ENCODE assay signal across 20 cellular contexts in genomic region chr10:326894-327635, GRCh38.
DNase-seq lines count a peak whose midpoint lies in the region; TF ChIP-seq lines count a peak whose summit lies in the region.
"Had no signal": no experiment of that assay in that cellular context is flagged by ENCODE, and none has a peak within 500 bp of the region (broad histone marks: within the 10 kb centered on the region; RNA-seq: fewer than 3 reads in every experiment).

No MANE protein-coding gene starts in this region.

- H3K4me3 Mint-ChIP-seq in CD14-positive monocyte, result no peak overlapping the region
- H3K4me3 Mint-ChIP-seq in type B pancreatic cell, result no peak overlapping the region
- no peak overlapping the region for H3K4me3 Mint-ChIP-seq in glutamatergic neuron (ENCODE audit: unreplicated experiment)
- H3K4me3 Mint-ChIP-seq in CD4-positive, alpha-beta memory T cell, result peak overlapping the region in 1 of 8 donors; percentile 4
- H3K4me3 Mint-ChIP-seq: CD8-positive, alpha-beta memory T cell; HFFc6 had no signal

- no peaks in the 10 kb centered on the region for H3K9me3 ChIP-seq in CD4-positive, alpha-beta memory T cell (ENCODE audit: control insufficient read depth in 1 of 2, low read length in 2 of 2)
- H3K9me3 ChIP-seq: BLaER1 had no signal

- H3K4me1 Mint-ChIP-seq in CD14-positive monocyte, result peaks cover 11% of the 10 kb centered on the region
- H3K4me1 Mint-ChIP-seq in type B pancreatic cell (ENCODE audit: unreplicated experiment), result peaks cover 13% of the 10 kb centered on the region
- peaks cover 1% of the 10 kb centered on the region for H3K4me1 Mint-ChIP-seq in glutamatergic neuron (ENCODE audit: low read depth, unreplicated experiment)
- H3K4me1 Mint-ChIP-seq in CD4-positive, alpha-beta memory T cell, result peaks cover 20 to 41% (median 34%) of the 10 kb centered on the region in 4 donors

- no peaks in the 10 kb centered on the region for H3K36me3 Mint-ChIP-seq in CD14-positive monocyte
- H3K36me3 Mint-ChIP-seq in type B pancreatic cell, result peaks cover 16% of the 10 kb centered on the region
- H3K36me3 Mint-ChIP-seq in glutamatergic neuron (ENCODE audit: unreplicated experiment), result no peaks in the 10 kb centered on the region
- H3K36me3 Mint-ChIP-seq in CD4-positive, alpha-beta memory T cell, result peaks cover 2 to 13% of the 10 kb centered on the region in 2 donors

- H3K27me3 Mint-ChIP-seq in CD14-positive monocyte (ENCODE audit: low read depth in 3 of 3) (peaks cover 0 to 8% (median 2%) of the 10 kb centered on the region in 3 donors), type B pancreatic cell (no peaks in the 10 kb centered on the region), glutamatergic neuron (ENCODE audit: unreplicated experiment) (no peaks in the 10 kb centered on the region)
- H3K27me3 Mint-ChIP-seq in CD4-positive, alpha-beta memory T cell, result no peaks in the 10 kb centered on the region
- H3K27me3 Mint-ChIP-seq: CD8-positive, alpha-beta memory T cell had no signal

- POLR2A ChIA-PET in CD4-positive, alpha-beta memory T cell (lab: Charles Lee; ENCODE audit: partially characterized antibody), result no interaction called here

- peak; percentile 21 for DNase-seq in CD14-positive monocyte (ENCODE audit: low spot score)
- peak; percentile 15 for DNase-seq in H7
- peak; percentile 40 for DNase-seq in activated CD8-positive, alpha-beta memory T cell treated with anti-CD3 and anti-CD28 coated beads, Interleukin-2, amount 50 U/mL, for 48 hours
- peak; percentile 66 for DNase-seq in type B pancreatic cell (ENCODE audit: extremely low spot score, unreplicated experiment)
- no peak for DNase-seq in glutamatergic neuron
- no peak for DNase-seq in CD4-positive, alpha-beta memory T cell
- no peak for DNase-seq in NK-92 (lab: John Stamatoyannopoulos, UW; ENCODE audit: unreplicated experiment)
- DNase-seq: Calu3; CD8-positive, alpha-beta memory T cell; HFFc6; MM.1S; NCI-H1048; NCI-H1417 treated with DMSO at 0.1 percent for 48 hours; NCI-H187; NCI-H446; NCI-H526; SHP77 treated with DMSO at 0.1 percent for 48 hours; SW 1271 had no signal

- no peak overlapping the region for H3K4me3 ChIP-seq in H7 (ENCODE audit: insufficient read depth, low read depth, low read length)
- H3K4me3 ChIP-seq in CD4-positive, alpha-beta memory T cell (ENCODE audit: low read length in 2 of 2), result no peak overlapping the region
- H3K4me3 ChIP-seq: BLaER1, SK-N-MC had no signal

- intact Hi-C loops in CD14-positive monocyte (cut with micrococcal nuclease), result no loop called here
- intact Hi-C loops in CD4-positive, alpha-beta memory T cell (cut with micrococcal nuclease), result no loop called here

- H3K27ac Mint-ChIP-seq in CD14-positive monocyte, result no peak overlapping the region
- H3K27ac Mint-ChIP-seq in type B pancreatic cell, result no peak overlapping the region
- H3K27ac Mint-ChIP-seq in glutamatergic neuron (ENCODE audit: unreplicated experiment), result no peak overlapping the region
- H3K27ac Mint-ChIP-seq in CD4-positive, alpha-beta memory T cell, result peak overlapping the region in 1 of 7 donors; percentile 5
- H3K27ac Mint-ChIP-seq: HFFc6 had no signal

- no peaks in the 10 kb centered on the region; the same call in 1 of the 2 replicates for H3K36me3 ChIP-seq in H7 (replicated peaks; ENCODE audit: control insufficient read depth, insufficient read depth, low read length)
- no peaks in the 10 kb centered on the region for H3K36me3 ChIP-seq in CD4-positive, alpha-beta memory T cell (ENCODE audit: insufficient read depth, low read length)

- CTCF ChIA-PET in CD4-positive, alpha-beta memory T cell (lab: Charles Lee; ENCODE audit: partially characterized antibody), result no interaction called here

- H3K4me1 ChIP-seq in CD4-positive, alpha-beta memory T cell (ENCODE audit: insufficient read depth, low read length), result peaks cover 29% of the 10 kb centered on the region

- no peak overlapping the region for H3K27ac ChIP-seq in CD4-positive, alpha-beta memory T cell (ENCODE audit: low read depth, low read length)
- H3K27ac ChIP-seq: SK-N-MC had no signal

- H3K9me3 Mint-ChIP-seq in CD14-positive monocyte (peaks cover 0 to 4% (median 0%) of the 10 kb centered on the region in 7 donors), type B pancreatic cell (no peaks in the 10 kb centered on the region), glutamatergic neuron (ENCODE audit: unreplicated experiment) (peaks cover 4% of the 10 kb centered on the region)
- H3K9me3 Mint-ChIP-seq in CD4-positive, alpha-beta memory T cell, result no peaks in the 10 kb centered on the region
- H3K9me3 Mint-ChIP-seq: HFFc6 had no signal

- TF ChIP-seq CTCF in CD14-positive monocyte (IDR thresholded peaks at IDR 0.05) (no peak), type B pancreatic cell (conservative IDR thresholded peaks at IDR 0.05) (no peak), glutamatergic neuron (IDR thresholded peaks at IDR 0.05; ENCODE audit: partially characterized antibody, unreplicated experiment) (no peak)

- no peaks in the 10 kb centered on the region for H3K27me3 ChIP-seq in H7 (ENCODE audit: control insufficient read depth, insufficient read depth, low read length)
- H3K27me3 ChIP-seq in CD4-positive, alpha-beta memory T cell (ENCODE audit: insufficient read depth, low read length), result no peaks in the 10 kb centered on the region
- H3K27me3 ChIP-seq: BLaER1 had no signal

Comparison
In these comparisons a context has a peak if more than half of its experiments do, and no peak if none do; other contexts are left out.
1. DNase-seq: peak in CD14-positive monocyte (single experiment), H7 (single experiment), activated CD8-positive, alpha-beta memory T cell treated with anti-CD3 and anti-CD28 coated beads, Interleukin-2, amount 50 U/mL, for 48 hours (single experiment) and type B pancreatic cell (single experiment); none in glutamatergic neuron (single experiment), CD4-positive, alpha-beta memory T cell (0 of 5) and NK-92 (single experiment).